Comparison of ENCODE assay signal across 7 cellular contexts in the genomic region with DNA sequence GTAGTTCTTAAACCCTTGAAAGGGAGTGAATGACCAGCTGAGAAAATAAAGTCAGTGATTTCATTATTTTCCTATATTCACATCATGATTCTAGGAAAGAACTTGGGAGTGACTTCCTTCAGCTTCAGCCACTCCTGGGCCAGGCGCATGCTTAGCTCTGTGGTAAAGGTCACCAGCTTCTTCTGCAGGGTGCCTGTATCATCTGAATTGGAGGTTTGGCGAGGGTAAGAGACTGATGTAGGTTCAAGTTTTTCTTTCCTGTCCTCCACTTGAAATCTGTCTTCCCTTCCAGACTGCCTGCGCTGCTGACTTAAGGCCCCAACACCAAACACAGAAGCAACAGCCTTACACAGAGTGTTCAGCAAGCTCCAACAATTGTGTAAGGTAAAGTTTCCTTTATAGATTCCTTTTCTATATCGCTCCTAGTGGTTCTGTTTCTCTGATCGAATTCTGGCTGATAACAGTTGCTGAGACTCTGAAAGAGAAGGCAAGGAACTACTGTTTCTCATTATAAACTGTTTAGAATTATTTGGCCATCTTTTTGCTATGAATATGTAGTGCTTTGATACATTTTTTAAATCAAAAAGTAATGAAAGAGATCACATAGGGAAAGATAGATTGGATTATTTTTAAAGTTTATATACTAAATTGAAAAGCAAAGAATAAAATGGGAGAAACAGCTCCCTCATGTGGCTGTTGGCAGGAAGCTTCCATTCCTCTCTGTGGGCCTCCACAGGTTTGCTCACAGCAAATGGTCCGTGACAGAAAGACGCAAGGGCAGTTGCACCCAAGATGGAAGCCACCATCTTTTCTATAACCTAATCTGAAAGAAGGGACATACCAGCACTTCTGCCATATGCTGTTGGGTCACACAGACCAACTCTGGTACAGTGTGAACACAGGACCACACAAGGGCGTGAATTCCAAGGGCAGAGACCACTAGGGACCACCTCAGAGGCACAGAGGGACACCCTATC. TPM values are rescaled to one million over a fixed set of nuclear protein-coding genes. Genes with fewer than 3 reads are reported as not detected.
DNase-seq lines count a peak whose midpoint lies in the region; ATAC-seq and TF ChIP-seq lines count a peak whose summit lies in the region.

No MANE protein-coding gene starts in this region.

- H3K4me1 Mint-ChIP-seq in central memory CD8-positive, alpha-beta T cell, result no peaks in the 10 kb centered on the region

- no peak overlapping the region for H3K4me3 Mint-ChIP-seq in central memory CD8-positive, alpha-beta T cell

- H3K27ac ChIP-seq in RWPE1, result no peak overlapping the region

- DNase-seq in Daoy (ENCODE audit: low read depth) (peak; percentile 50), RWPE1 (ENCODE audit: low spot score) (peak; percentile 44), mucosa of gallbladder (ENCODE audit: low spot score) (peak; percentile 18)
- peak; percentile 21 for DNase-seq in Jurkat, Clone E6-1 (ENCODE audit: low read depth, low spot score)
- no peak for DNase-seq in central memory CD8-positive, alpha-beta T cell (ENCODE audit: low spot score in 2 of 2)

- peaks cover 6% of the 10 kb centered on the region for H3K36me3 Mint-ChIP-seq in central memory CD8-positive, alpha-beta T cell (ENCODE audit: insufficient read depth)

- POLR2A ChIA-PET in RWPE1 (lab: Yijun Ruan, JAX; ENCODE audit: low non-redundant PET), result no interaction called here

- CTCF ChIA-PET in RWPE1 (lab: Yijun Ruan, JAX), result interaction anchor here (0.6 to 1.6 kb wide), 13 partner anchors 8 to 1087 kb away, joined by 3 to 6 read pairs (median 4); partner anchors contain the start of gene LRRD1

- H3K4me3 ChIP-seq in Jurkat, Clone E6-1 (ENCODE audit: low read length), result no peak overlapping the region

- H3K27me3 Mint-ChIP-seq in central memory CD8-positive, alpha-beta T cell, result no peaks in the 10 kb centered on the region

- H3K9me3 Mint-ChIP-seq in central memory CD8-positive, alpha-beta T cell, result no peaks in the 10 kb centered on the region

- peak; percentile 87 for TF ChIP-seq CTCF in RWPE1 (conservative IDR thresholded peaks at IDR 0.05; ENCODE audit: low read depth)

- no peak overlapping the region for H3K27ac Mint-ChIP-seq in central memory CD8-positive, alpha-beta T cell (ENCODE audit: low read depth)

- peak; percentile 65 for ATAC-seq in GM21423 (IDR thresholded peaks at IDR 0.05; ENCODE audit: unreplicated experiment)
- ATAC-seq in central memory CD8-positive, alpha-beta T cell (replicated peaks; ENCODE audit: extremely low read depth, poor library complexity, severe bottlenecking), result peak; percentile 40
- ATAC-seq in HG03025 (IDR thresholded peaks at IDR 0.05; ENCODE audit: low FRiP score, unreplicated experiment), result no peak

RNA-seq across cellular contexts. Expression of gene GATAD1, which starts 14.0 kb away (rescaled TPM):
- total RNA-seq in Daoy (2014; rRNA removed; shearing (Covaris generic)), result 17.6 and 19.9 TPM in 2 replicates
- 8.2 TPM for polyA plus RNA-seq in Jurkat, Clone E6-1 (2012; ENCODE audit: insufficient read depth, insufficient read length)
- total RNA-seq in mucosa of gallbladder, result 36.5 TPM

RNA-seq across cellular contexts. Expression of gene ERVW-1, which starts 16.4 kb away (rescaled TPM):
- total RNA-seq in Daoy (2014; rRNA removed; shearing (Covaris generic)), result not detected in 2 replicates
- polyA plus RNA-seq in Jurkat, Clone E6-1 (2012; ENCODE audit: insufficient read depth, insufficient read length), result not detected
- total RNA-seq in mucosa of gallbladder, result not detected

Comparison
In these comparisons a context has a peak if more than half of its experiments do, and no peak if none do; other contexts are left out.
1. DNase-seq: peak in Daoy (single experiment), Jurkat, Clone E6-1 (single experiment), RWPE1 (single experiment) and mucosa of gallbladder (single experiment); none in central memory CD8-positive, alpha-beta T cell (0 of 2).